Comparison of ENCODE assay signal across 22 cellular contexts in genomic region chr7:143255564-143255963, GRCh38. TPM values are rescaled to one million over a fixed set of nuclear protein-coding genes. Genes with fewer than 3 reads are reported as not detected.
A peak's percentile ranks its signal among the peaks of the same experiment; 100 is the strongest.
DNase-seq lines count a peak whose midpoint lies in the region; ATAC-seq and TF ChIP-seq lines count a peak whose summit lies in the region.
"Had no signal": no experiment of that assay in that cellular context is flagged by ENCODE, and none has a peak within 500 bp of the region (broad histone marks: within the 10 kb centered on the region; RNA-seq: fewer than 3 reads in every experiment).

No MANE protein-coding gene starts in this region.

- no peak for DNase-seq in activated CD4-positive, alpha-beta T cell treated with anti-CD3 and anti-CD28 coated beads, Interleukin-2, amount 10 ng/mL, durations not matched to agents 7 days and 5 days
- DNase-seq in activated CD4-positive, alpha-beta T cell treated with anti-CD3 and anti-CD28 coated beads, Interleukin-2, amount 50 U/mL, for 48 hours, result no peak
- DNase-seq in M059J (ENCODE audit: low read depth) (peak; percentile 17), naive B cell (no peak), hepatocyte (ENCODE audit: low spot score) (no peak), HCEC 1CT (no peak), left cardiac atrium (no peak)
- DNase-seq: activated naive CD4-positive, alpha-beta T cell treated with anti-CD3 and anti-CD28 coated beads, Interleukin-2, amount 10 ng/mL, durations not matched to agents 7 days and 5 days; cortex of kidney; DMS79; foreskin fibroblast; left colon; midbrain; NCI-H1694; SJCRH30; stimulated activated CD4-positive, alpha-beta T cell treated with anti-CD3 and anti-CD28 coated beads, Interleukin-4, amount 100 ng/mL, for 24 hours had no signal

- ATAC-seq in activated T-helper 17 cell treated with anti-CD3 and anti-CD28 coated beads, Interleukin-2, amount 50 U/mL, for 72 hours (replicated peaks), result no peak
- ATAC-seq in naive B cell (ENCODE audit: low read depth in 2 of 2), result no peak
- ATAC-seq in left cardiac atrium, result no peak
- ATAC-seq: activated CD4-positive, CD25-positive, alpha-beta regulatory T cell treated with anti-CD3 and anti-CD28 coated beads, Interleukin-2, amount 50 U/mL, for 24 hours; left colon had no signal

- H3K4me2 ChIP-seq in hepatocyte, result no peak overlapping the region
- H3K4me2 ChIP-seq: neural progenitor cell had no signal

- H3K4me1 ChIP-seq in hepatocyte (ENCODE audit: insufficient read depth), result peaks cover 4% of the 10 kb centered on the region
- H3K4me1 ChIP-seq: neural progenitor cell, SJCRH30 had no signal

- H3K4me3 ChIP-seq in hepatocyte, result no peak overlapping the region
- H3K4me3 ChIP-seq: neural progenitor cell, SJCRH30 had no signal

- TF ChIP-seq CTCF in hepatocyte (IDR thresholded peaks at IDR 0.05; ENCODE audit: poor library complexity), result no peak

- peaks cover 79% of the 10 kb centered on the region for H3K4me1 Mint-ChIP-seq in activated CD4-positive, alpha-beta T cell treated with anti-CD3 and anti-CD28 coated beads, Interleukin-2, amount 10 ng/mL, durations not matched to agents 7 days and 5 days
- peaks cover 53% of the 10 kb centered on the region for H3K4me1 Mint-ChIP-seq in activated T-helper 17 cell treated with anti-CD3 and anti-CD28 coated beads, Interleukin-2, amount 50 U/mL, for 72 hours
- H3K4me1 Mint-ChIP-seq in naive B cell, result peaks cover 41 to 47% (median 45%) of the 10 kb centered on the region in 3 donors
- H3K4me1 Mint-ChIP-seq: brain, neural progenitor cell had no signal

- peak overlapping the region; percentile 74 for H3K27ac Mint-ChIP-seq in activated CD4-positive, alpha-beta T cell treated with anti-CD3 and anti-CD28 coated beads, Interleukin-2, amount 10 ng/mL, durations not matched to agents 7 days and 5 days
- H3K27ac Mint-ChIP-seq in activated T-helper 17 cell treated with anti-CD3 and anti-CD28 coated beads, Interleukin-2, amount 50 U/mL, for 72 hours, result peak overlapping the region; percentile 56
- peak overlapping the region; percentile 31 to 97 (median 86) for H3K27ac Mint-ChIP-seq in naive B cell
- H3K27ac Mint-ChIP-seq: activated naive CD4-positive, alpha-beta T cell treated with anti-CD3 and anti-CD28 coated beads, Interleukin-2, amount 10 ng/mL, durations not matched to agents 7 days and 5 days; brain; neural progenitor cell had no signal

- no peaks in the 10 kb centered on the region for H3K36me3 ChIP-seq in hepatocyte (replicated peaks; ENCODE audit: insufficient read depth, low read depth)
- H3K36me3 ChIP-seq: neural progenitor cell, SJCRH30 had no signal

- peaks cover 34% of the 10 kb centered on the region for H3K9me3 Mint-ChIP-seq in activated CD4-positive, alpha-beta T cell treated with anti-CD3 and anti-CD28 coated beads, Interleukin-2, amount 10 ng/mL, durations not matched to agents 7 days and 5 days
- peaks cover 17% of the 10 kb centered on the region for H3K9me3 Mint-ChIP-seq in activated T-helper 17 cell treated with anti-CD3 and anti-CD28 coated beads, Interleukin-2, amount 50 U/mL, for 72 hours
- H3K9me3 Mint-ChIP-seq in naive B cell, result peaks cover 0 to 8% (median 3%) of the 10 kb centered on the region in 7 donors

- H3K27me3 Mint-ChIP-seq in activated CD4-positive, alpha-beta T cell treated with anti-CD3 and anti-CD28 coated beads, Interleukin-2, amount 10 ng/mL, durations not matched to agents 7 days and 5 days, result no peaks in the 10 kb centered on the region
- H3K27me3 Mint-ChIP-seq in activated T-helper 17 cell treated with anti-CD3 and anti-CD28 coated beads, Interleukin-2, amount 50 U/mL, for 72 hours, result no peaks in the 10 kb centered on the region
- H3K27me3 Mint-ChIP-seq in naive B cell, result no peaks in the 10 kb centered on the region
- H3K27me3 Mint-ChIP-seq: activated naive CD4-positive, alpha-beta T cell treated with anti-CD3 and anti-CD28 coated beads, Interleukin-2, amount 10 ng/mL, durations not matched to agents 7 days and 5 days; brain had no signal

- WGBS in hepatocyte (ENCODE audit: low lambda C conversion rate, missing lambda C conversion rate), result 72% methylated on average over 3 of the region's 3 CpGs

- peak overlapping the region; percentile 17 for H3K4me3 Mint-ChIP-seq in activated CD4-positive, alpha-beta T cell treated with anti-CD3 and anti-CD28 coated beads, Interleukin-2, amount 10 ng/mL, durations not matched to agents 7 days and 5 days
- peak overlapping the region; percentile 38 for H3K4me3 Mint-ChIP-seq in activated T-helper 17 cell treated with anti-CD3 and anti-CD28 coated beads, Interleukin-2, amount 50 U/mL, for 72 hours
- H3K4me3 Mint-ChIP-seq in naive B cell, result no peak overlapping the region
- H3K4me3 Mint-ChIP-seq: activated naive CD4-positive, alpha-beta T cell treated with anti-CD3 and anti-CD28 coated beads, Interleukin-2, amount 10 ng/mL, durations not matched to agents 7 days and 5 days; brain; neural progenitor cell had no signal

- no peaks in the 10 kb centered on the region for H3K9me3 ChIP-seq in hepatocyte (ENCODE audit: low read depth)
- H3K9me3 ChIP-seq: SJCRH30 had no signal

- H3K9me2 ChIP-seq in hepatocyte (replicated peaks; ENCODE audit: insufficient read depth), result no peaks in the 10 kb centered on the region

- intact Hi-C loops in left cardiac atrium (cut with DNase I), result no loop called here

- H3K27me3 ChIP-seq in hepatocyte, result no peaks in the 10 kb centered on the region
- H3K27me3 ChIP-seq: neural progenitor cell, SJCRH30 had no signal

- no peak overlapping the region for H2AFZ ChIP-seq in hepatocyte
- H2AFZ ChIP-seq: neural progenitor cell had no signal

- H4K20me1 ChIP-seq in hepatocyte (ENCODE audit: insufficient read depth, poor library complexity, severe bottlenecking), result no peaks in the 10 kb centered on the region

- H3K79me2 ChIP-seq in hepatocyte, result no peaks in the 10 kb centered on the region

- CTCF ChIA-PET in activated CD4-positive, alpha-beta T cell treated with anti-CD3 and anti-CD28 coated beads, Interleukin-2, amount 10 ng/mL, durations not matched to agents 7 days and 5 days (lab: Charles Lee), result interaction anchor here (1.0 to 3.2 kb wide), 6 partner anchors 8 to 248 kb away, joined by 3 to 17 read pairs (median 6); partner anchors contain the start of genes CASP2 and GSTK1

- no peak overlapping the region for H3K27ac ChIP-seq in hepatocyte
- H3K27ac ChIP-seq: C4-2B, neural progenitor cell, SJCRH30 had no signal

- peaks cover 43% of the 10 kb centered on the region for H3K36me3 Mint-ChIP-seq in activated CD4-positive, alpha-beta T cell treated with anti-CD3 and anti-CD28 coated beads, Interleukin-2, amount 10 ng/mL, durations not matched to agents 7 days and 5 days (ENCODE audit: low read depth)
- H3K36me3 Mint-ChIP-seq in activated T-helper 17 cell treated with anti-CD3 and anti-CD28 coated beads, Interleukin-2, amount 50 U/mL, for 72 hours (ENCODE audit: low read depth), result no peaks in the 10 kb centered on the region
- H3K36me3 Mint-ChIP-seq in naive B cell, result peaks cover 0 to 16% of the 10 kb centered on the region in 2 donors
- H3K36me3 Mint-ChIP-seq: neural progenitor cell had no signal

- POLR2A ChIA-PET in activated CD4-positive, alpha-beta T cell treated with anti-CD3 and anti-CD28 coated beads, Interleukin-2, amount 10 ng/mL, durations not matched to agents 7 days and 5 days (lab: Charles Lee), result interaction anchor here (0.6 to 1.1 kb wide), 2 partner anchors 8 to 42 kb away, joined by 3 read pairs; partner anchors contain the start of gene GSTK1

RNA-seq across cellular contexts. Expression of gene GSTK1, which starts 7.7 kb away (rescaled TPM):
- 100 to 1,000 TPM; 370 to 419 TPM for total RNA-seq in activated CD4-positive, alpha-beta T cell treated with anti-CD3 and anti-CD28 coated beads, Interleukin-2, amount 10 ng/mL, durations not matched to agents 7 days and 5 days
- total RNA-seq in M059J (2014; rRNA removed; shearing (Covaris generic)), result 127 and 133 TPM in 2 replicates
- 100 to 1,000 TPM; 214 to 269 TPM for total RNA-seq in activated T-helper 17 cell treated with anti-CD3 and anti-CD28 coated beads, Interleukin-2, amount 50 U/mL, for 72 hours
- polyA plus RNA-seq in naive B cell (ENCODE audit: low read depth in 6 of 6) (100 to 1,000 TPM; 180 to 225 (median 204) TPM), hepatocyte (217 and 243 TPM in 2 replicates)
- total RNA-seq in hepatocyte (224 and 233 TPM in 2 replicates), left cardiac atrium (100 to 1,000 TPM; 185 to 195 TPM)

RNA-seq across cellular contexts. Expression of gene TMEM139, which starts 29.2 kb away (rescaled TPM):
- total RNA-seq in activated CD4-positive, alpha-beta T cell treated with anti-CD3 and anti-CD28 coated beads, Interleukin-2, amount 10 ng/mL, durations not matched to agents 7 days and 5 days, result under 1 TPM; 0.29 to 0.57 TPM
- 0.07 TPM in 1 of 2 replicates, not detected in the other for total RNA-seq in M059J (2014; rRNA removed; shearing (Covaris generic))
- total RNA-seq in activated T-helper 17 cell treated with anti-CD3 and anti-CD28 coated beads, Interleukin-2, amount 50 U/mL, for 72 hours, result 1 to 10 TPM in 1 of 2 donors, under 1 TPM in 1; 0.86 to 1.9 TPM
- polyA plus RNA-seq in naive B cell (ENCODE audit: low read depth in 6 of 6) (under 1 TPM in 2 of 6 donors, not detected in 4; 0.32 TPM), hepatocyte (9.1 and 15.6 TPM in 2 replicates)
- total RNA-seq in hepatocyte (19.8 and 21.0 TPM in 2 replicates), left cardiac atrium (1 to 10 TPM; 2.3 to 4.1 TPM)

RNA-seq across cellular contexts. Expression of gene CASP2, which starts 32.6 kb away (rescaled TPM):
- 100 to 1,000 TPM; 102 to 125 TPM for total RNA-seq in activated CD4-positive, alpha-beta T cell treated with anti-CD3 and anti-CD28 coated beads, Interleukin-2, amount 10 ng/mL, durations not matched to agents 7 days and 5 days
- 22.5 and 31.2 TPM in 2 replicates for total RNA-seq in M059J (2014; rRNA removed; shearing (Covaris generic))
- total RNA-seq in activated T-helper 17 cell treated with anti-CD3 and anti-CD28 coated beads, Interleukin-2, amount 50 U/mL, for 72 hours, result 100 to 1,000 TPM; 110 to 119 TPM
- 10 to 100 TPM in 5 of 6 donors, 1 to 10 TPM in 1; 4.2 to 42.7 (median 23.9) TPM for polyA plus RNA-seq in naive B cell (ENCODE audit: low read depth in 6 of 6)
- total RNA-seq in hepatocyte, result 11.9 and 13.6 TPM in 2 replicates
- polyA plus RNA-seq in hepatocyte, result 8.5 and 10.6 TPM in 2 replicates
- total RNA-seq in left cardiac atrium, result 10 to 100 TPM in 1 of 2 donors, 1 to 10 TPM in 1; 8.0 to 12.4 TPM

RNA-seq across cellular contexts. Expression of gene TAS2R40, which starts 33.7 kb away (rescaled TPM):
- total RNA-seq in activated CD4-positive, alpha-beta T cell treated with anti-CD3 and anti-CD28 coated beads, Interleukin-2, amount 10 ng/mL, durations not matched to agents 7 days and 5 days, result not detected
- total RNA-seq in M059J (2014; rRNA removed; shearing (Covaris generic)), result not detected in 2 replicates
- not detected for total RNA-seq in activated T-helper 17 cell treated with anti-CD3 and anti-CD28 coated beads, Interleukin-2, amount 50 U/mL, for 72 hours
- not detected for polyA plus RNA-seq in naive B cell (ENCODE audit: low read depth in 6 of 6)
- not detected in 2 replicates for total RNA-seq in hepatocyte
- not detected in 2 replicates for polyA plus RNA-seq in hepatocyte
- total RNA-seq in left cardiac atrium, result not detected
- total RNA-seq: left colon, SJCRH30, ureter had no signal

Comparison
In these comparisons a context has a peak if more than half of its experiments do, and no peak if none do; other contexts are left out.
1. H3K4me3 Mint-ChIP-seq: peak in activated CD4-positive, alpha-beta T cell treated with anti-CD3 and anti-CD28 coated beads, Interleukin-2, amount 10 ng/mL, durations not matched to agents 7 days and 5 days (single experiment) and activated T-helper 17 cell treated with anti-CD3 and anti-CD28 coated beads, Interleukin-2, amount 50 U/mL, for 72 hours (single experiment); none in naive B cell (0 of 8).
2. Peak in every context shown above with its lines, with median percentiles within 50 percentile points of each other: H3K27ac Mint-ChIP-seq.